Comparison of ENCODE assay signal across 1 cellular context in genomic region chr6:14693301-14694192, GRCh38.
TF ChIP-seq lines count a peak whose summit lies in the region.

No MANE protein-coding gene starts in this region.

TF ChIP-seq in K562, 482 proteins besides CTCF, POLR2A, EP300 and RAD21 (continued from another document):
- TF ChIP-seq, protein P1, sequence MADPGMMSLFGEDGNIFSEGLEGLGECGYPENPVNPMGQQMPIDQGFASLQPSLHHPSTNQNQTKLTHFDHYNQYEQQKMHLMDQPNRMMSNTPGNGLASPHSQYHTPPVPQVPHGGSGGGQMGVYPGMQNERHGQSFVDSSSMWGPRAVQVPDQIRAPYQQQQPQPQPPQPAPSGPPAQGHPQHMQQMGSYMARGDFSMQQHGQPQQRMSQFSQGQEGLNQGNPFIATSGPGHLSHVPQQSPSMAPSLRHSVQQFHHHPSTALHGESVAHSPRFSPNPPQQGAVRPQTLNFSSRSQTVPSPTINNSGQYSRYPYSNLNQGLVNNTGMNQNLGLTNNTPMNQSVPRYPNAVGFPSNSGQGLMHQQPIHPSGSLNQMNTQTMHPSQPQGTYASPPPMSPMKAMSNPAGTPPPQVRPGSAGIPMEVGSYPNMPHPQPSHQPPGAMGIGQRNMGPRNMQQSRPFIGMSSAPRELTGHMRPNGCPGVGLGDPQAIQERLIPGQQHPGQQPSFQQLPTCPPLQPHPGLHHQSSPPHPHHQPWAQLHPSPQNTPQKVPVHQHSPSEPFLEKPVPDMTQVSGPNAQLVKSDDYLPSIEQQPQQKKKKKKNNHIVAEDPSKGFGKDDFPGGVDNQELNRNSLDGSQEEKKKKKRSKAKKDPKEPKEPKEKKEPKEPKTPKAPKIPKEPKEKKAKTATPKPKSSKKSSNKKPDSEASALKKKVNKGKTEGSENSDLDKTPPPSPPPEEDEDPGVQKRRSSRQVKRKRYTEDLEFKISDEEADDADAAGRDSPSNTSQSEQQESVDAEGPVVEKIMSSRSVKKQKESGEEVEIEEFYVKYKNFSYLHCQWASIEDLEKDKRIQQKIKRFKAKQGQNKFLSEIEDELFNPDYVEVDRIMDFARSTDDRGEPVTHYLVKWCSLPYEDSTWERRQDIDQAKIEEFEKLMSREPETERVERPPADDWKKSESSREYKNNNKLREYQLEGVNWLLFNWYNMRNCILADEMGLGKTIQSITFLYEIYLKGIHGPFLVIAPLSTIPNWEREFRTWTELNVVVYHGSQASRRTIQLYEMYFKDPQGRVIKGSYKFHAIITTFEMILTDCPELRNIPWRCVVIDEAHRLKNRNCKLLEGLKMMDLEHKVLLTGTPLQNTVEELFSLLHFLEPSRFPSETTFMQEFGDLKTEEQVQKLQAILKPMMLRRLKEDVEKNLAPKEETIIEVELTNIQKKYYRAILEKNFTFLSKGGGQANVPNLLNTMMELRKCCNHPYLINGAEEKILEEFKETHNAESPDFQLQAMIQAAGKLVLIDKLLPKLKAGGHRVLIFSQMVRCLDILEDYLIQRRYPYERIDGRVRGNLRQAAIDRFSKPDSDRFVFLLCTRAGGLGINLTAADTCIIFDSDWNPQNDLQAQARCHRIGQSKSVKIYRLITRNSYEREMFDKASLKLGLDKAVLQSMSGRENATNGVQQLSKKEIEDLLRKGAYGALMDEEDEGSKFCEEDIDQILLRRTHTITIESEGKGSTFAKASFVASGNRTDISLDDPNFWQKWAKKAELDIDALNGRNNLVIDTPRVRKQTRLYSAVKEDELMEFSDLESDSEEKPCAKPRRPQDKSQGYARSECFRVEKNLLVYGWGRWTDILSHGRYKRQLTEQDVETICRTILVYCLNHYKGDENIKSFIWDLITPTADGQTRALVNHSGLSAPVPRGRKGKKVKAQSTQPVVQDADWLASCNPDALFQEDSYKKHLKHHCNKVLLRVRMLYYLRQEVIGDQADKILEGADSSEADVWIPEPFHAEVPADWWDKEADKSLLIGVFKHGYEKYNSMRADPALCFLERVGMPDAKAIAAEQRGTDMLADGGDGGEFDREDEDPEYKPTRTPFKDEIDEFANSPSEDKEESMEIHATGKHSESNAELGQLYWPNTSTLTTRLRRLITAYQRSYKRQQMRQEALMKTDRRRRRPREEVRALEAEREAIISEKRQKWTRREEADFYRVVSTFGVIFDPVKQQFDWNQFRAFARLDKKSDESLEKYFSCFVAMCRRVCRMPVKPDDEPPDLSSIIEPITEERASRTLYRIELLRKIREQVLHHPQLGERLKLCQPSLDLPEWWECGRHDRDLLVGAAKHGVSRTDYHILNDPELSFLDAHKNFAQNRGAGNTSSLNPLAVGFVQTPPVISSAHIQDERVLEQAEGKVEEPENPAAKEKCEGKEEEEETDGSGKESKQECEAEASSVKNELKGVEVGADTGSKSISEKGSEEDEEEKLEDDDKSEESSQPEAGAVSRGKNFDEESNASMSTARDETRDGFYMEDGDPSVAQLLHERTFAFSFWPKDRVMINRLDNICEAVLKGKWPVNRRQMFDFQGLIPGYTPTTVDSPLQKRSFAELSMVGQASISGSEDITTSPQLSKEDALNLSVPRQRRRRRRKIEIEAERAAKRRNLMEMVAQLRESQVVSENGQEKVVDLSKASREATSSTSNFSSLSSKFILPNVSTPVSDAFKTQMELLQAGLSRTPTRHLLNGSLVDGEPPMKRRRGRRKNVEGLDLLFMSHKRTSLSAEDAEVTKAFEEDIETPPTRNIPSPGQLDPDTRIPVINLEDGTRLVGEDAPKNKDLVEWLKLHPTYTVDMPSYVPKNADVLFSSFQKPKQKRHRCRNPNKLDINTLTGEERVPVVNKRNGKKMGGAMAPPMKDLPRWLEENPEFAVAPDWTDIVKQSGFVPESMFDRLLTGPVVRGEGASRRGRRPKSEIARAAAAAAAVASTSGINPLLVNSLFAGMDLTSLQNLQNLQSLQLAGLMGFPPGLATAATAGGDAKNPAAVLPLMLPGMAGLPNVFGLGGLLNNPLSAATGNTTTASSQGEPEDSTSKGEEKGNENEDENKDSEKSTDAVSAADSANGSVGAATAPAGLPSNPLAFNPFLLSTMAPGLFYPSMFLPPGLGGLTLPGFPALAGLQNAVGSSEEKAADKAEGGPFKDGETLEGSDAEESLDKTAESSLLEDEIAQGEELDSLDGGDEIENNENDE (IDR thresholded peaks at IDR 0.05; ENCODE audit: low read depth, low read length), result no peak
- TF ChIP-seq TCF3 (CRISPR knock-in tag; IDR thresholded peaks at IDR 0.05), result no peak
- no peak for TF ChIP-seq ZNF277 (CRISPR knock-in tag; IDR thresholded peaks at IDR 0.05; ENCODE audit: borderline replicate concordance)
- TF ChIP-seq CXXC5 (CRISPR knock-in tag; IDR thresholded peaks at IDR 0.05), result peak; percentile 44
- 0 out of 2 replicates have a peak, but pooled peaks have one; percentile 25 for TF ChIP-seq POLR2H (tag; IDR thresholded peaks at IDR 0.05; ENCODE audit: low read depth)
- no peak for TF ChIP-seq NCOA2 (IDR thresholded peaks at IDR 0.05; ENCODE audit: partially characterized antibody in 2 of 2)
- no peak for TF ChIP-seq NRF1 (conservative IDR thresholded peaks at IDR 0.05 in 1 of 2, IDR thresholded peaks at IDR 0.05 in 1 of 2)
- 0 out of 2 replicates have a peak, but pooled peaks have one; percentile 18 for TF ChIP-seq ZBTB7A (IDR thresholded peaks at IDR 0.05; ENCODE audit: borderline replicate concordance, control insufficient read depth, low read depth, low read length)
- TF ChIP-seq ZNF124 (CRISPR knock-in tag; IDR thresholded peaks at IDR 0.05), result no peak
- no peak for TF ChIP-seq U2AF1 (optimal IDR thresholded peaks at IDR 0.05; ENCODE audit: low read depth, low read length)
- 0 out of 2 replicates have a peak, but pooled peaks have one; percentile 35 for TF ChIP-seq BACH1 (tag; IDR thresholded peaks at IDR 0.05)
- TF ChIP-seq HSF4 (CRISPR knock-in tag; IDR thresholded peaks at IDR 0.05; ENCODE audit: borderline replicate concordance), result no peak
- TF ChIP-seq TRIM24 (IDR thresholded peaks at IDR 0.05), result 0 out of 4 replicates have a peak, but pooled peaks of 1 of the 2 experiments have one; percentile 9
- peak in 1 of 3 experiments; percentile 75 for TF ChIP-seq YY1 (IDR thresholded peaks at IDR 0.05; ENCODE audit: borderline replicate concordance in 1 of 3, control insufficient read depth in 1 of 3, extremely low read depth in 1 of 3, insufficient read depth in 3 of 3, insufficient read length in 1 of 3, insufficient replicate concordance in 2 of 3, low read depth in 1 of 3, low read length in 2 of 3)
- no peak for TF ChIP-seq AFF4 (CRISPR knock-in tag; IDR thresholded peaks at IDR 0.05)
- TF ChIP-seq ZNF384 (IDR thresholded peaks at IDR 0.05; ENCODE audit: low read depth, low read length), result no peak
- 0 out of 2 replicates have a peak, but pooled peaks have one; percentile 43 for TF ChIP-seq SMARCA4 (IDR thresholded peaks at IDR 0.05)
- TF ChIP-seq CBX5 (IDR thresholded peaks at IDR 0.05; ENCODE audit: borderline replicate concordance, low read depth), result 0 out of 2 replicates have a peak, but pooled peaks have one; percentile 38
- TF ChIP-seq NR4A1 (CRISPR knock-in tag; IDR thresholded peaks at IDR 0.05), result no peak
- 0 out of 2 replicates have a peak, but pooled peaks have one; percentile 49 for TF ChIP-seq NR4A1 (tag; IDR thresholded peaks at IDR 0.05)
- no peak for TF ChIP-seq NFXL1 (CRISPR knock-in tag; IDR thresholded peaks at IDR 0.05)
- peak; percentile 53; the same call in 1 of the 2 replicates for TF ChIP-seq EHMT2 (IDR thresholded peaks at IDR 0.05)
- TF ChIP-seq, protein P2, sequence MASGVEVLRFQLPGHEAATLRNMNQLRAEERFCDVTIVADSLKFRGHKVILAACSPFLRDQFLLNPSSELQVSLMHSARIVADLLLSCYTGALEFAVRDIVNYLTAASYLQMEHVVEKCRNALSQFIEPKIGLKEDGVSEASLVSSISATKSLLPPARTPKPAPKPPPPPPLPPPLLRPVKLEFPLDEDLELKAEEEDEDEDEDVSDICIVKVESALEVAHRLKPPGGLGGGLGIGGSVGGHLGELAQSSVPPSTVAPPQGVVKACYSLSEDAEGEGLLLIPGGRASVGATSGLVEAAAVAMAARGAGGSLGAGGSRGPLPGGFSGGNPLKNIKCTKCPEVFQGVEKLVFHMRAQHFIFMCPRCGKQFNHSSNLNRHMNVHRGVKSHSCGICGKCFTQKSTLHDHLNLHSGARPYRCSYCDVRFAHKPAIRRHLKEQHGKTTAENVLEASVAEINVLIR (CRISPR knock-in tag; IDR thresholded peaks at IDR 0.05), result no peak
- TF ChIP-seq, protein P3, sequence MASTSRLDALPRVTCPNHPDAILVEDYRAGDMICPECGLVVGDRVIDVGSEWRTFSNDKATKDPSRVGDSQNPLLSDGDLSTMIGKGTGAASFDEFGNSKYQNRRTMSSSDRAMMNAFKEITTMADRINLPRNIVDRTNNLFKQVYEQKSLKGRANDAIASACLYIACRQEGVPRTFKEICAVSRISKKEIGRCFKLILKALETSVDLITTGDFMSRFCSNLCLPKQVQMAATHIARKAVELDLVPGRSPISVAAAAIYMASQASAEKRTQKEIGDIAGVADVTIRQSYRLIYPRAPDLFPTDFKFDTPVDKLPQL (IDR thresholded peaks at IDR 0.05; ENCODE audit: extremely low read depth, insufficient read length), result no peak
- no peak for TF ChIP-seq ZNF780A (CRISPR knock-in tag; IDR thresholded peaks at IDR 0.05)
- no peak for TF ChIP-seq U2AF2 (optimal IDR thresholded peaks at IDR 0.05; ENCODE audit: low read depth, low read length)
- TF ChIP-seq HDAC2 (IDR thresholded peaks at IDR 0.05), result no peak
- 0 out of 2 replicates have a peak, but pooled peaks have one; percentile 48 for TF ChIP-seq DMBX1 (CRISPR knock-in tag; IDR thresholded peaks at IDR 0.05; ENCODE audit: borderline replicate concordance)
- no peak for TF ChIP-seq KDM4B (IDR thresholded peaks at IDR 0.05; ENCODE audit: borderline replicate concordance in 2 of 2, low read depth in 1 of 2)
- TF ChIP-seq KAT2B (IDR thresholded peaks at IDR 0.05; ENCODE audit: low read depth, low read length), result no peak
